Comparison of ENCODE assay signal across 8 cellular contexts in the genomic region with DNA sequence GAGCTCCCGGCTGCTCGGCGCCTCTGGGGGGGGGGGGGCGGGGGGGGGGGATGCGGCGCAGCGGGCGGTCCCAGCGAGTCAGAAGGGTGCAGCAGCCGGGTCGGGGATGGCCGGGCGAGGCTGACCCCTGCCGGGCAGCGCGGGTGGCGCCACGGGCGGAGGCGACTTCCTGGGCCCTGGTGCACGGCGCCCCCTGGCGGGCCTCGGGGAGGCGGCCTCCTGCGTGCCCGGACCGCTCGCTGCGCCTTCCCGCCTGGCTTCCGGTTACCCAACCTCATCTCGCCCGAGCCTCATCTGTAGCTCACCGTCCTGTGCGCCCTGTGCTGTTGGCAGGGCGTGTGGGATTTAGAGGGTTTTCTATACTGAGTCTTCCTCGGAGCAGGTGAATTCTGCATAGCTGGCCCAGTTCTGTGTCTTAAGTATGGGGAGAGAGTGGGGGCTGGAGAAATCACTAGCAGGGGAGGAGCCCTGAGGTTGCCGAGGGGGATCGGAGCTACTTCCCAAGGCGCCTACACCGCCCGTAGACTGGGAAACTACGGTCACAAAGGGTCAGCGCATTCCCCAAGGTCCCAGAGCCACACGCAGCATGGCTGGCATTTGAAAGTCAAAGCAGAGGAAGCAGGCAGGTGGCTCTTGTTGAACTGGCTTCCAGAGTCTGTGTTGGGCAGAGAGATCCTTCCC. TPM values are rescaled to one million over a fixed set of nuclear protein-coding genes. Genes with fewer than 3 reads are reported as not detected.
DNase-seq lines count a peak whose midpoint lies in the region; ATAC-seq and TF ChIP-seq lines count a peak whose summit lies in the region.

No MANE protein-coding gene starts in this region.

- peak overlapping the region in 2 of 3 donors; percentile 66 to 82 for H3K27ac ChIP-seq in right lobe of liver

- intact Hi-C loops in right lobe of liver (cut with DNase I) = loop anchor here (10.0 kb wide), 1 partner anchor 102 kb away; no protein-coding TSS in a partner anchor

- peaks cover 0 to 13% (median 3%) of the 10 kb centered on the region in 4 donors for H3K4me1 ChIP-seq in right lobe of liver

- H3K9me3 ChIP-seq in right lobe of liver = no peaks in the 10 kb centered on the region

- H3K27me3 ChIP-seq in right lobe of liver = no peaks in the 10 kb centered on the region

- TF ChIP-seq POLR2A in right lobe of liver (IDR thresholded peaks at IDR 0.05) = no peak

- ATAC-seq in GM18907 (IDR thresholded peaks at IDR 0.05; ENCODE audit: unreplicated experiment) = peak; percentile 81
- ATAC-seq in HG03139 (IDR thresholded peaks at IDR 0.05; ENCODE audit: unreplicated experiment) = peak; percentile 84
- ATAC-seq in right lobe of liver = peak; percentile 82 to 96 (median 93)

- peak; percentile 84 to 99 (median 98) for TF ChIP-seq CTCF in right lobe of liver (IDR thresholded peaks at IDR 0.05)

- H3K36me3 ChIP-seq in right lobe of liver = no peaks in the 10 kb centered on the region

- peak overlapping the region; percentile 38 to 63 (median 42) for H3K4me3 ChIP-seq in right lobe of liver

- WGBS in right lobe of liver (ENCODE audit: insufficient coverage, low coverage, low lambda C conversion rate, missing lambda C conversion rate) = 5% methylated on average over 20 of the region's 46 CpGs

- DNase-seq in AG20443 (ENCODE audit: low spot score) (peak; percentile 97), NCI-H446 treated with DMSO at 0.1 percent for 48 hours (lab: John Stamatoyannopoulos, UW) (peak; percentile 19), dermis microvascular lymphatic vessel endothelial cell (ENCODE audit: low read depth in 2 of 2) (peak; percentile 30 to 90), right lobe of liver (peak; percentile 93 to 95 (median 94))
- peak; percentile 70 to 79 for DNase-seq in activated CD4-positive, alpha-beta T cell treated with anti-CD3 and anti-CD28 coated beads, Interleukin-2, amount 50 U/mL, for 24 hours (ENCODE audit: low read depth in 1 of 2, low spot score in 1 of 2)
- DNase-seq in stimulated activated CD4-positive, alpha-beta T cell treated with anti-CD3 and anti-CD28 coated beads, Interleukin-2, amount 100 ng/mL, for 48 hours = peak; percentile 87 to 92

RNA-seq across cellular contexts. Expression of a gene that starts 28.3 kb away (rescaled TPM):
- under 0.01 and 0.25 TPM in 2 replicates for total RNA-seq in dermis microvascular lymphatic vessel endothelial cell
- total RNA-seq in right lobe of liver = 1 to 10 TPM; 1.4 to 4.1 (median 1.9) TPM

RNA-seq across cellular contexts. Expression of a gene that starts 51.5 kb away (rescaled TPM):
- total RNA-seq in dermis microvascular lymphatic vessel endothelial cell (2.7 and 5.3 TPM in 2 replicates), right lobe of liver (1 to 10 TPM in 1 of 6 experiments, under 1 TPM in 5; 0.22 to 3.6 (median 0.64) TPM)

Comparison
In these comparisons a context has a peak if more than half of its experiments do, and no peak if none do; other contexts are left out.
1. Peak in every context shown above with its lines: DNase-seq, ATAC-seq, H3K4me3 ChIP-seq and H3K27ac ChIP-seq.
2. DNase-seq: peak in every context shown above with its lines; median percentile 97 in AG20443; 94 in right lobe of liver; 90 in stimulated activated CD4-positive, alpha-beta T cell treated with anti-CD3 and anti-CD28 coated beads, Interleukin-2, amount 100 ng/mL, for 48 hours; 74 in activated CD4-positive, alpha-beta T cell treated with anti-CD3 and anti-CD28 coated beads, Interleukin-2, amount 50 U/mL, for 24 hours; 60 in dermis microvascular lymphatic vessel endothelial cell; 19 in NCI-H446 treated with DMSO at 0.1 percent for 48 hours.